In the genomic region with DNA sequence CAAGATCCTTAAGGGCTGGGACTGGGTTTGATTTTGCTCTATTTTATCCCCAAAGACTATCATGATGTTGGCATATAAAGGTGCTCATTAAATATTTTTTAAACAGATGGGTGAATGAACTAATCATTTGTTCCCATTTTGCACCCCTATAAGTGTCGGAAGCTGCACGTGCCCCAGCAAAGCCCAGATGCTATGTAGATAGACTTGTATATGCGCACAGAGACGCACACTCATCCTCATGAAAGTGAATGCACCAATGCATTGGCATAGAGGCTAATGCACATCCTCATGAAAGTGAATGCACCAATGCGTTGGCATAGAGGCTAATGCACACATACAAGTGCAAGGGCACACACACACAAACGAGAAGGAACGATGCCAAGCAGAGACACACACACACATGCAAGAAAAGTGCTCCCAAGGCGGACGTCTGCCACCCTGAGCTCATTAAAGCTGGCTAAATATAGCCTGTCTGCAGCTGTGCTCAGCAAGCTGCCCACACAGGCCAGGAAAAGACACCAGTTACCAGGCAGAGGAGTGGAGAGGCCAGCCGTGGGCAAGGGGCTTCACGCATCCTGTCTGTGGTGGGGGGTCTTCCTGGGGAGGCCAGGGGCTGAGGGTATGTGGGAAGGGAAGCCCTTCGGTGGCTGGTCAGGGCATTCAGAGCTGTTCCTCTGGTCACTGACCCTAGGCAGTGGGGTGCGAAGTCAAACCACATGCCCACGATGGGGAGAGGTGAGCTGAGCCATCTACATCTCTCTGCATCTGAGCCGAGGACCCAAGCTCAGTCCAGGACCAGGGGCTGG, we compare ENCODE assay signal across 10 cellular contexts. TPM values are rescaled to one million over a fixed set of nuclear protein-coding genes. Genes with fewer than 3 reads are reported as not detected.
DNase-seq lines count a peak whose midpoint lies in the region; ATAC-seq lines count a peak whose summit lies in the region.
"Had no signal": no experiment of that assay in that cellular context is flagged by ENCODE, and none has a peak within 500 bp of the region (broad histone marks: within the 10 kb centered on the region; RNA-seq: fewer than 3 reads in every experiment).

No MANE protein-coding gene starts in this region.

- H3K9me3 ChIP-seq in T-helper 17 cell (ENCODE audit: control insufficient read depth, low read length, poor library complexity, severe bottlenecking), result no peaks in the 10 kb centered on the region
- H3K9me3 ChIP-seq in iPS-20b (ENCODE audit: insufficient read depth, low read depth, low read length), result no peaks in the 10 kb centered on the region
- H3K9me3 ChIP-seq in stomach smooth muscle (ENCODE audit: control insufficient read depth in 2 of 2, low read length in 2 of 2), result no peaks in the 10 kb centered on the region
- H3K9me3 ChIP-seq: gastrocnemius medialis had no signal

- H3K27me3 ChIP-seq in iPS-20b (ENCODE audit: insufficient read depth, low read length) (peaks cover 12% of the 10 kb centered on the region; the same call in 1 of the 2 replicates), stomach smooth muscle (ENCODE audit: control insufficient read depth in 1 of 2, insufficient read depth in 2 of 2, low read length in 2 of 2) (no peaks in the 10 kb centered on the region)
- H3K27me3 ChIP-seq: gastrocnemius medialis had no signal

- H3K27ac ChIP-seq in iPS-20b (ENCODE audit: low read length) (no peak overlapping the region), stomach smooth muscle (ENCODE audit: low read length) (peak overlapping the region; percentile 58)
- H3K27ac ChIP-seq: gastrocnemius medialis, PC-9 had no signal

- CTCF ChIA-PET in activated naive CD4-positive, alpha-beta T cell treated with anti-CD3 and anti-CD28 coated beads for 36 hours (lab: Charles Lee), result no interaction called here

- no peaks in the 10 kb centered on the region for H3K27me3 Mint-ChIP-seq in activated naive CD4-positive, alpha-beta T cell treated with anti-CD3 and anti-CD28 coated beads, Interleukin-2, amount 50 U/mL, for 24 hours
- H3K27me3 Mint-ChIP-seq in activated naive CD4-positive, alpha-beta T cell treated with anti-CD3 and anti-CD28 coated beads for 36 hours (ENCODE audit: low read depth), result no peaks in the 10 kb centered on the region
- H3K27me3 Mint-ChIP-seq in T-helper 17 cell, result peaks cover 10% of the 10 kb centered on the region

- DNase-seq in activated naive CD4-positive, alpha-beta T cell treated with anti-CD3 and anti-CD28 coated beads for 36 hours, result no peak
- DNase-seq in T-helper 17 cell, result no peak
- DNase-seq in GM19238 (ENCODE audit: insufficient read length, low spot score), result no peak
- DNase-seq in COLO668 (lab: John Stamatoyannopoulos, UW; ENCODE audit: unreplicated experiment), result no peak
- DNase-seq: gastrocnemius medialis, PC-9 had no signal

- H3K27ac Mint-ChIP-seq in activated naive CD4-positive, alpha-beta T cell treated with anti-CD3 and anti-CD28 coated beads, Interleukin-2, amount 50 U/mL, for 24 hours, result no peak overlapping the region
- no peak overlapping the region for H3K27ac Mint-ChIP-seq in activated naive CD4-positive, alpha-beta T cell treated with anti-CD3 and anti-CD28 coated beads for 36 hours
- peak overlapping the region; percentile 32 for H3K27ac Mint-ChIP-seq in T-helper 17 cell

- no peaks in the 10 kb centered on the region for H3K36me3 ChIP-seq in iPS-20b (ENCODE audit: insufficient read depth, low read depth, low read length)
- H3K36me3 ChIP-seq in stomach smooth muscle (ENCODE audit: control insufficient read depth in 2 of 2, insufficient read depth in 2 of 2, low read length in 2 of 2), result no peaks in the 10 kb centered on the region
- H3K36me3 ChIP-seq: gastrocnemius medialis had no signal

- ATAC-seq in T-helper 17 cell (no peak), HG03175 (IDR thresholded peaks at IDR 0.05; ENCODE audit: unreplicated experiment) (no peak)

- intact Hi-C loops in activated naive CD4-positive, alpha-beta T cell treated with anti-CD3 and anti-CD28 coated beads for 36 hours (cut with micrococcal nuclease), result no loop called here

- H3K4me1 ChIP-seq in iPS-20b (ENCODE audit: insufficient read depth, low read length) (peaks cover 29% of the 10 kb centered on the region; the same call in 1 of the 2 replicates), stomach smooth muscle (ENCODE audit: control insufficient read depth, insufficient read depth, low read length) (peaks cover 58% of the 10 kb centered on the region)

- peaks cover 16% of the 10 kb centered on the region for H3K4me1 Mint-ChIP-seq in activated naive CD4-positive, alpha-beta T cell treated with anti-CD3 and anti-CD28 coated beads, Interleukin-2, amount 50 U/mL, for 24 hours
- H3K4me1 Mint-ChIP-seq in activated naive CD4-positive, alpha-beta T cell treated with anti-CD3 and anti-CD28 coated beads for 36 hours (ENCODE audit: low read depth), result peaks cover 16% of the 10 kb centered on the region
- peaks cover 15% of the 10 kb centered on the region for H3K4me1 Mint-ChIP-seq in T-helper 17 cell

- H3K9ac ChIP-seq in iPS-20b (ENCODE audit: low read depth, low read length) (peak overlapping the region; percentile 14; the same call in 1 of the 2 replicates), stomach smooth muscle (ENCODE audit: low read length in 2 of 2) (no peak overlapping the region)

- peak overlapping the region; percentile 45 for H3K4me3 Mint-ChIP-seq in activated naive CD4-positive, alpha-beta T cell treated with anti-CD3 and anti-CD28 coated beads, Interleukin-2, amount 50 U/mL, for 24 hours
- H3K4me3 Mint-ChIP-seq in activated naive CD4-positive, alpha-beta T cell treated with anti-CD3 and anti-CD28 coated beads for 36 hours, result no peak overlapping the region
- peak overlapping the region; percentile 83 for H3K4me3 Mint-ChIP-seq in T-helper 17 cell

- H3K4me3 ChIP-seq in iPS-20b (ENCODE audit: low read length) (peak overlapping the region; percentile 70; the same call in 1 of the 2 replicates), stomach smooth muscle (ENCODE audit: low read length in 2 of 2) (no peak overlapping the region)
- H3K4me3 ChIP-seq: gastrocnemius medialis, PC-9 had no signal

- no peaks in the 10 kb centered on the region for H3K9me3 Mint-ChIP-seq in activated naive CD4-positive, alpha-beta T cell treated with anti-CD3 and anti-CD28 coated beads, Interleukin-2, amount 50 U/mL, for 24 hours
- H3K9me3 Mint-ChIP-seq in activated naive CD4-positive, alpha-beta T cell treated with anti-CD3 and anti-CD28 coated beads for 36 hours, result no peaks in the 10 kb centered on the region

- no peaks in the 10 kb centered on the region for H3K36me3 Mint-ChIP-seq in activated naive CD4-positive, alpha-beta T cell treated with anti-CD3 and anti-CD28 coated beads, Interleukin-2, amount 50 U/mL, for 24 hours
- no peaks in the 10 kb centered on the region for H3K36me3 Mint-ChIP-seq in activated naive CD4-positive, alpha-beta T cell treated with anti-CD3 and anti-CD28 coated beads for 36 hours (ENCODE audit: low read depth)
- no peaks in the 10 kb centered on the region for H3K36me3 Mint-ChIP-seq in T-helper 17 cell (ENCODE audit: low read depth)

RNA-seq across cellular contexts. Expression of a gene that starts 52.6 kb away (rescaled TPM):
- total RNA-seq in activated naive CD4-positive, alpha-beta T cell treated with anti-CD3 and anti-CD28 coated beads for 36 hours, result 10 to 100 TPM; 18.1 to 19.0 TPM
- total RNA-seq in T-helper 17 cell, result not detected

RNA-seq across cellular contexts. Expression of a gene that starts 59.5 kb away (rescaled TPM):
- under 1 TPM; 0.38 to 0.67 TPM for total RNA-seq in activated naive CD4-positive, alpha-beta T cell treated with anti-CD3 and anti-CD28 coated beads for 36 hours
- total RNA-seq in T-helper 17 cell, result under 1 TPM; 0.31 to 0.52 TPM

Comparison
In these comparisons a context has a peak if more than half of its experiments do, and no peak if none do; other contexts are left out.
1. RNA of a gene that starts 52.6 kb away (total RNA-seq): 18.1 to 19.0 TPM in activated naive CD4-positive, alpha-beta T cell treated with anti-CD3 and anti-CD28 coated beads for 36 hours; not detected in T-helper 17 cell; every median in the first group is over 10 times any median in the second.